Comparison of ENCODE assay signal across 34 cellular contexts in genomic region chrX:116480059-116480458, GRCh38. TPM values are rescaled to one million over a fixed set of nuclear protein-coding genes. Genes with fewer than 3 reads are reported as not detected.
"Had no signal": no experiment of that assay in that cellular context is flagged by ENCODE, and none has a peak within 500 bp of the region (broad histone marks: within the 10 kb centered on the region; RNA-seq: fewer than 3 reads in every experiment).

No MANE protein-coding gene starts in this region.

- H3K4me3 ChIP-seq: neural progenitor cell, ovary, psoas muscle, skin epidermis, smooth muscle cell, spleen, suprapubic skin, testis, tibial artery, transverse colon, upper lobe of right lung, uterus had no signal

- H3K4me1 ChIP-seq: neural progenitor cell, parathyroid adenoma, psoas muscle, spleen, suprapubic skin, testis, tibial artery, transverse colon, upper lobe of right lung, uterus had no signal

- H3K9me3 ChIP-seq: ovary, psoas muscle, spleen, suprapubic skin, testis, tibial artery, transverse colon, upper lobe of right lung, uterus had no signal

- H3K4me2 ChIP-seq: neural progenitor cell, smooth muscle cell had no signal

- DNase-seq: natural killer cell; occipital lobe; ovary; posterior cingulate gyrus; psoas muscle; right cardiac atrium; spleen; stimulated activated CD4-positive, alpha-beta T cell treated with anti-CD3 and anti-CD28 coated beads, Interleukin-12 subunit alpha, Interleukin-12 subunit beta, amount 100 ng/mL, for 4 hours; stimulated activated CD4-positive, alpha-beta T cell treated with anti-CD3 and anti-CD28 coated beads, Interleukin-1b, Interleukin-23, amount 100 ng/mL, for 48 hours; stimulated activated CD4-positive, alpha-beta T cell treated with anti-CD3 and anti-CD28 coated beads, Interleukin-4, amount 100 ng/mL, for 1 hour; stimulated activated CD4-positive, alpha-beta T cell treated with anti-CD3 and anti-CD28 coated beads, Interleukin-4, amount 100 ng/mL, for 4 hours; stimulated activated CD8-positive, alpha-beta memory T cell treated with anti-CD3 and anti-CD28 coated beads, Interleukin-4, amount 100 ng/mL, for 48 hours; stimulated activated naive CD4-positive, alpha-beta T cell; stimulated activated naive CD8-positive, alpha-beta T cell treated with anti-CD3 and anti-CD28 coated beads, Interleukin-15, amount 100 ng/mL, for 72 hours; stimulated activated naive CD8-positive, alpha-beta T cell treated with anti-CD3 and anti-CD28 coated beads, Interleukin-15, Interleukin-2, amounts not matched to agents 100 U/mL and 50 U/mL, for 24 hours; substantia nigra; testis; tibial artery; transverse colon; upper lobe of right lung; uterus had no signal

- ATAC-seq: natural killer cell; psoas muscle; right cardiac atrium; sciatic nerve; stimulated activated memory B cell treated with anti-CD40 and anti-IgM and Interleukin-4, amounts not matched to agents 10 μg/mL and 1 μg/mL and 100 μg/mL, for 72 hours; stimulated activated naive CD8-positive, alpha-beta T cell treated with anti-CD3 and anti-CD28 coated beads, Interleukin-15, amount 100 ng/mL, for 72 hours; stimulated activated naive CD8-positive, alpha-beta T cell treated with anti-CD3 and anti-CD28 coated beads, Interleukin-15, Interleukin-2, amounts not matched to agents 100 U/mL and 50 U/mL, for 24 hours; upper lobe of right lung had no signal

- H3K27ac ChIP-seq: neural progenitor cell, ovary, parathyroid adenoma, psoas muscle, skin epidermis, spleen, suprapubic skin, testis, tibial artery, transverse colon, upper lobe of right lung, uterus had no signal

- H3K36me3 ChIP-seq: neural progenitor cell, ovary, spleen, suprapubic skin, tibial artery, transverse colon, upper lobe of right lung, uterus had no signal

- H3K9ac ChIP-seq: neural progenitor cell, parathyroid adenoma had no signal

RNA-seq across cellular contexts. Expression of gene CT83, which starts 17.3 kb away (rescaled TPM):
- total RNA-seq: natural killer cell, occipital lobe, osteoblast, ovary, progenitor cell of endocrine pancreas, psoas muscle, renal cortical epithelial cell, right cardiac atrium, sciatic nerve, smooth muscle cell, spleen, suprapubic skin, transverse colon, upper lobe of right lung, urinary bladder, uterus had no signal
- polyA plus RNA-seq: neural cell, ovary, psoas muscle, right cardiac atrium, smooth muscle cell, spleen, thymus, urinary bladder had no signal

RNA-seq across cellular contexts. Expression of gene SLC6A14, which starts 43.7 kb away (rescaled TPM):
- total RNA-seq: natural killer cell, occipital lobe, osteoblast, psoas muscle, right cardiac atrium, spleen, testis, uterus had no signal
- polyA plus RNA-seq: neural cell, ovary, right cardiac atrium had no signal
